In the genomic region with DNA sequence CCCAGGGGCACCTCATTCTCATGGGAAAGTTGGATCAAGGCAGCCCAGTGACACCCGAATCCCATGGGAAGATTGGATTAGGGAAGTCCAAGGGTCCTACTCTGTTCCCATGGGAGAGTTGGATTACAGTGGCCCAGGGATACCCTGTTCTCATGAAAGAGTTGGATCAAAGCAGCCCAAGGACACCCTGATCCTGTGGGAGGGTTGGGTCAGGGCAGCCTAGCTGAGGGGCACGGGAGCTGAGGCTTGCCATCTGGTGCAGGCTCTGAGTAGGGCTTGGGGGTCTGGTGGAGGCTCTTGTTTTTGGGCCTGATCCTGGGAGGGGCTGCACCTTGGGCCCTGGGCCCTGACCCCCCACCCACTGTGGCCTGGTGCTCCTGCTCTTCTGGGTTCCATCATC, we compare ENCODE assay signal across 20 cellular contexts.
"Had no signal": no experiment of that assay in that cellular context is flagged by ENCODE, and none has a peak within 500 bp of the region (broad histone marks: within the 10 kb centered on the region; RNA-seq: fewer than 3 reads in every experiment).

No MANE protein-coding gene starts in this region.

- DNase-seq: colonic mucosa; effector CD8-positive, alpha-beta T cell; hippocampal formation; kidney glomerular epithelial cell; mucosa of descending colon; natural killer cell; occipital lobe; psoas muscle; retina; stimulated activated CD4-positive, alpha-beta T cell treated with anti-CD3 and anti-CD28 coated beads, Interleukin-2, amount 100 ng/mL, for 24 hours; stimulated activated CD4-positive, alpha-beta T cell treated with anti-CD3 and anti-CD28 coated beads, Interleukin-4, amount 100 ng/mL, for 4 hours; stimulated activated naive CD4-positive, alpha-beta T cell; stomach; substantia nigra; uterus had no signal

- H3K36me3 ChIP-seq: colonic mucosa, heart left ventricle, stomach, uterus had no signal

- H3K27me3 ChIP-seq: colonic mucosa, stomach, uterus had no signal

- H3K4me1 ChIP-seq: colonic mucosa, parathyroid adenoma, psoas muscle had no signal

- H3K27ac Mint-ChIP-seq: natural killer cell, type B pancreatic cell had no signal

- ATAC-seq: heart left ventricle, mucosa of descending colon, natural killer cell, psoas muscle, sciatic nerve had no signal

- H3K9me3 Mint-ChIP-seq: natural killer cell had no signal

- H3K4me1 Mint-ChIP-seq: natural killer cell had no signal

- H3K9me3 ChIP-seq: colonic mucosa, heart left ventricle, mucosa of descending colon, psoas muscle, stomach, uterus had no signal

- H3K27ac ChIP-seq: colonic mucosa, heart left ventricle, parathyroid adenoma, psoas muscle, stomach, uterus had no signal

- H3K4me3 Mint-ChIP-seq: natural killer cell, neural crest cell, type B pancreatic cell had no signal

- H3K4me3 ChIP-seq: colonic mucosa, heart left ventricle, mucosa of descending colon, psoas muscle, stomach, uterus had no signal

- H3K36me3 Mint-ChIP-seq: natural killer cell, type B pancreatic cell had no signal
